Comparison of ENCODE assay signal across 13 cellular contexts in the genomic region with DNA sequence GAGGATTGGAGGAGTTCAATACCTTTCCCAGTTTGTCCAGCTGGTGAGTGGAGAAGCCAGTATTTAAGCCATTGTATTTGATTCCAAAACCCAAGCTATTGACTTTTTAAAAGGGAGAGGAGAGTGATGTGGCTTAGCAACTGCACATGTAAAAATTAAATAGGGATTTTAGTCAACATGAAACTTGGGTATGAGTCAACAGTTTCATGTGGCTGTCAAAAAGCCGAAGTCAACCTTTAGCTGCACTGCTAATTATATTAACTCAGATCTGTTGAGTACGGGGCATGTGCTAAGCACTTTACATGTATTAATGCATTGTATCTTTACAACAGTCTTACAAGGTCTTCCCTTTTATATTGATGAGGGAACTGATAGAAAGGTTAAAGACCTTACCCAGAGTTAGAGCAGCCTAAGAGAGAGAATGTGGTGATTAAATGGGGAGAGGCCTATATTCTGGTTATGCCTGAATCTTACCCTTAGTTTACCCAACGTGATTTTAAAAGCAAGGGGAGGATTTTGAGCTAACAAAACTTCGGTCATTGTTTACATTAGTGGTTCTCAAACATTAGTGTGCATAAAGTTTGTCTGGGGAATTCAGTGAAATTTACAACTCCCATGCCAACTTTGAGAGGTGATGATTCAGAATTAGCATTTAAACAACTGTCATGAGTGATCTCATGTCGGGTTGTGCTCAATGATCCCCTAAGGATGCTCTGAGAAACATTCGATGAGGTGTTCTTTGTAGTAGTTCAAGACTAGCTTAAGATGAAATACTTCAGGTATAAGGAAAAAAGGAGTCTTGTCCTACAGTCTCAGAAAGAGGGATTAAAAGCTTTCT. TPM values are rescaled to one million over a fixed set of nuclear protein-coding genes. Genes with fewer than 3 reads are reported as not detected.
DNase-seq lines count a peak whose midpoint lies in the region; ATAC-seq and TF ChIP-seq lines count a peak whose summit lies in the region.
"Had no signal": no experiment of that assay in that cellular context is flagged by ENCODE, and none has a peak within 500 bp of the region (broad histone marks: within the 10 kb centered on the region; RNA-seq: fewer than 3 reads in every experiment).

No MANE protein-coding gene starts in this region.

- no peak overlapping the region for H3K4me3 Mint-ChIP-seq in activated T-cell treated with anti-CD3 and anti-CD28 coated beads, Interleukin-2, amount 50 U/mL, for 72 hours
- H3K4me3 Mint-ChIP-seq in stimulated activated naive CD8-positive, alpha-beta T cell treated with anti-CD3 and anti-CD28 coated beads, Interleukin-15, amount 100 ng/mL, for 72 hours = no peak overlapping the region
- H3K4me3 Mint-ChIP-seq in endodermal cell (no peak overlapping the region), T-cell (no peak overlapping the region)

- POLR2A ChIA-PET in T-cell (lab: Charles Lee) = interaction anchor here in 1 of 2 donors (0.5 kb wide), 1 partner anchor 44 kb away, joined by 5 read pairs; no protein-coding TSS in a partner anchor

- peaks cover 15% of the 10 kb centered on the region for H3K27me3 ChIP-seq in endodermal cell (ENCODE audit: control insufficient read depth, insufficient read depth, low read length, poor library complexity, severe bottlenecking)
- H3K27me3 ChIP-seq: SJSA1, upper lobe of left lung had no signal

- no peak overlapping the region for H3K27ac Mint-ChIP-seq in activated T-cell treated with anti-CD3 and anti-CD28 coated beads, Interleukin-2, amount 50 U/mL, for 72 hours
- H3K27ac Mint-ChIP-seq in stimulated activated naive CD8-positive, alpha-beta T cell treated with anti-CD3 and anti-CD28 coated beads, Interleukin-15, amount 100 ng/mL, for 72 hours = no peak overlapping the region
- no peak overlapping the region for H3K27ac Mint-ChIP-seq in endodermal cell
- H3K27ac Mint-ChIP-seq in T-cell = no peak overlapping the region

- peaks cover 0 to 2% of the 10 kb centered on the region in 2 donors for H3K36me3 Mint-ChIP-seq in activated T-cell treated with anti-CD3 and anti-CD28 coated beads, Interleukin-2, amount 50 U/mL, for 72 hours (ENCODE audit: insufficient read depth in 2 of 2)
- H3K36me3 Mint-ChIP-seq in endodermal cell (ENCODE audit: low read depth) (no peaks in the 10 kb centered on the region), T-cell (no peaks in the 10 kb centered on the region)

- 85 to 93% methylated on average over 4 to 6 of the region's 6 CpGs for WGBS in endodermal cell (ENCODE audit: insufficient coverage in 1 of 2, insufficient read length in 1 of 2), 2 experiments

- peaks cover 17% of the 10 kb centered on the region for H3K27me3 Mint-ChIP-seq in activated T-cell treated with anti-CD3 and anti-CD28 coated beads, Interleukin-2, amount 50 U/mL, for 72 hours (ENCODE audit: low read depth)
- peaks cover 56% of the 10 kb centered on the region for H3K27me3 Mint-ChIP-seq in stimulated activated naive CD8-positive, alpha-beta T cell treated with anti-CD3 and anti-CD28 coated beads, Interleukin-15, amount 100 ng/mL, for 72 hours
- H3K27me3 Mint-ChIP-seq in endodermal cell (ENCODE audit: insufficient read depth) (peaks cover 37% of the 10 kb centered on the region), T-cell (peaks cover 10 to 13% of the 10 kb centered on the region in 2 donors)

- CTCF ChIA-PET in T-cell (lab: Charles Lee) = no interaction called here

- ATAC-seq in activated T-cell treated with anti-CD3 and anti-CD28 coated beads, Interleukin-2, amount 50 U/mL, for 72 hours (replicated peaks in 1 of 2) = peak; percentile 41
- ATAC-seq in HG02571 (IDR thresholded peaks at IDR 0.05; ENCODE audit: unreplicated experiment) = peak; percentile 99
- peak; percentile 99 for ATAC-seq in HG03378 (IDR thresholded peaks at IDR 0.05; ENCODE audit: unreplicated experiment)
- peak; percentile 76 for ATAC-seq in stimulated activated naive CD8-positive, alpha-beta T cell treated with anti-CD3 and anti-CD28 coated beads, Interleukin-15, amount 100 ng/mL, for 72 hours
- no peak for ATAC-seq in T-cell (replicated peaks in 1 of 4)

- no peak for DNase-seq in activated T-cell treated with anti-CD3 and anti-CD28 coated beads, Interleukin-2, amount 50 U/mL, for 72 hours
- DNase-seq in activated T-cell treated with anti-CD3 and anti-CD28 coated beads for 4 hours (no peak), endodermal cell (no peak), T-cell (no peak)
- no peak for DNase-seq in stimulated activated naive CD8-positive, alpha-beta T cell treated with anti-CD3 and anti-CD28 coated beads, Interleukin-15, amount 100 ng/mL, for 72 hours
- no peak for DNase-seq in stimulated activated CD4-positive, alpha-beta T cell treated with anti-CD3 and anti-CD28 coated beads, Interleukin-15, amount 100 ng/mL, for 24 hours
- DNase-seq: activated CD4-positive, alpha-beta T cell treated with anti-CD3 and anti-CD28 coated beads, Interleukin-2, amount 50 U/mL, for 4 hours; NCI-H187 treated with DMSO at 0.1 percent for 48 hours; stimulated activated CD4-positive, alpha-beta T cell treated with anti-CD3 and anti-CD28 coated beads, Interleukin-4, amount 100 ng/mL, for 24 hours; upper lobe of left lung had no signal

- H3K4me1 ChIP-seq in endodermal cell (ENCODE audit: control insufficient read depth, insufficient read depth, low read length) = no peaks in the 10 kb centered on the region
- H3K4me1 ChIP-seq: SJSA1, upper lobe of left lung had no signal

- H3K9ac ChIP-seq in endodermal cell (ENCODE audit: extremely low read depth, low read length, poor library complexity, severe bottlenecking) = no peak overlapping the region

- no peaks in the 10 kb centered on the region for H3K4me1 Mint-ChIP-seq in activated T-cell treated with anti-CD3 and anti-CD28 coated beads, Interleukin-2, amount 50 U/mL, for 72 hours (ENCODE audit: low read depth)
- peaks cover 8% of the 10 kb centered on the region for H3K4me1 Mint-ChIP-seq in stimulated activated naive CD8-positive, alpha-beta T cell treated with anti-CD3 and anti-CD28 coated beads, Interleukin-15, amount 100 ng/mL, for 72 hours
- no peaks in the 10 kb centered on the region for H3K4me1 Mint-ChIP-seq in endodermal cell
- H3K4me1 Mint-ChIP-seq in T-cell = no peaks in the 10 kb centered on the region

- no peak overlapping the region for H3K4me3 ChIP-seq in endodermal cell (ENCODE audit: low read length)
- H3K4me3 ChIP-seq: SJSA1, upper lobe of left lung had no signal

- TF ChIP-seq CTCF in endodermal cell (conservative IDR thresholded peaks at IDR 0.05) = no peak

- no peak overlapping the region for H3K27ac ChIP-seq in endodermal cell (ENCODE audit: low read depth, low read length)
- H3K27ac ChIP-seq: SJSA1, upper lobe of left lung had no signal

- H3K9me3 Mint-ChIP-seq in activated T-cell treated with anti-CD3 and anti-CD28 coated beads, Interleukin-2, amount 50 U/mL, for 72 hours = peaks cover 0 to 4% of the 10 kb centered on the region in 2 donors
- peaks cover 0 to 20% of the 10 kb centered on the region in 2 donors for H3K9me3 Mint-ChIP-seq in stimulated activated naive CD8-positive, alpha-beta T cell treated with anti-CD3 and anti-CD28 coated beads, Interleukin-15, amount 100 ng/mL, for 72 hours
- H3K9me3 Mint-ChIP-seq in endodermal cell (peaks cover 8% of the 10 kb centered on the region), T-cell (peaks cover 0 to 4% (median 0%) of the 10 kb centered on the region in 3 donors)

- peaks cover 13% of the 10 kb centered on the region for H3K9me3 ChIP-seq in endodermal cell (ENCODE audit: control insufficient read depth, low read length)
- H3K9me3 ChIP-seq: SJSA1 had no signal

- H3K36me3 ChIP-seq in endodermal cell (ENCODE audit: control insufficient read depth, insufficient read depth, low read length) = no peaks in the 10 kb centered on the region
- H3K36me3 ChIP-seq: SJSA1, upper lobe of left lung had no signal

RNA-seq across cellular contexts. Expression of a gene that starts 6.9 kb away (rescaled TPM):
- 1 to 10 TPM in 1 of 2 donors, under 1 TPM in 1; 0.24 to 2.4 TPM for total RNA-seq in activated T-cell treated with anti-CD3 and anti-CD28 coated beads, Interleukin-2, amount 50 U/mL, for 72 hours
- total RNA-seq in endodermal cell (10 to 100 TPM; 14.4 to 14.8 TPM), T-cell (1 to 10 TPM in 2 of 5 donors, under 1 TPM in 2, not detected in 1; 0.19 to 4.6 (median 1.3) TPM)
- 4.0 TPM for polyA plus RNA-seq in endodermal cell (2013, experiment 1 of 2)
- 3.8 TPM for polyA plus RNA-seq in endodermal cell (2013, experiment 2 of 2)
- total RNA-seq: SJSA1 had no signal

Comparison
In these comparisons a context has a peak if more than half of its experiments do, and no peak if none do; other contexts are left out.
1. ATAC-seq: peak in activated T-cell treated with anti-CD3 and anti-CD28 coated beads, Interleukin-2, amount 50 U/mL, for 72 hours (2 of 2), HG02571 (single experiment), HG03378 (single experiment) and stimulated activated naive CD8-positive, alpha-beta T cell treated with anti-CD3 and anti-CD28 coated beads, Interleukin-15, amount 100 ng/mL, for 72 hours (single experiment); none in T-cell (0 of 4).